8 cellular contexts compared by ENCODE assay signal in genomic region chr19:38634757-38635482, GRCh38. TPM values are rescaled to one million over a fixed set of nuclear protein-coding genes. Genes with fewer than 3 reads are reported as not detected.
DNase-seq lines count a peak whose midpoint lies in the region; ATAC-seq and TF ChIP-seq lines count a peak whose summit lies in the region.

No MANE protein-coding gene starts in this region.

- no peak overlapping the region for H3K4me3 ChIP-seq in lower lobe of right lung

- H3K27me3 ChIP-seq in lower lobe of right lung (ENCODE audit: low read depth) = no peaks in the 10 kb centered on the region

- peak overlapping the region; percentile 7 for H3K27ac ChIP-seq in lower lobe of right lung

- ATAC-seq in lower lobe of right lung = peak; percentile 75 to 76
- no peak for ATAC-seq in GM18868 (IDR thresholded peaks at IDR 0.05; ENCODE audit: unreplicated experiment)

- DNase-seq in NCI-H2171 treated with DMSO at 0.1 percent for 48 hours (lab: John Stamatoyannopoulos, UW) = peak; percentile 43
- no peak for DNase-seq in NCI-H2171 (lab: John Stamatoyannopoulos, UW)
- DNase-seq in NCI-H2227 treated with DMSO at 0.1 percent for 48 hours (lab: John Stamatoyannopoulos, UW) = peak; percentile 94
- DNase-seq in activated CD4-positive, alpha-beta T cell treated with anti-CD3 and anti-CD28 coated beads, Interleukin-2, amount 50 U/mL, for 1 hour = peak; percentile 73
- peak; percentile 57 for DNase-seq in dedifferentiated amniotic fluid mesenchymal stem cell (ENCODE audit: extremely low spot score)
- peak; percentile 83 for DNase-seq in lower lobe of right lung
- DNase-seq in stimulated activated CD8-positive, alpha-beta memory T cell treated with anti-CD3 and anti-CD28 coated beads, Interleukin-15, amount 100 ng/mL, for 24 hours (ENCODE audit: low read depth) = peak; percentile 49

- peaks cover 45% of the 10 kb centered on the region for H3K4me1 ChIP-seq in lower lobe of right lung

- H3K36me3 ChIP-seq in lower lobe of right lung = peaks cover 51% of the 10 kb centered on the region

- no peaks in the 10 kb centered on the region for H3K9me3 ChIP-seq in lower lobe of right lung

- peak; percentile 98 for TF ChIP-seq CTCF in lower lobe of right lung (IDR thresholded peaks at IDR 0.05)

- intact Hi-C loops in lower lobe of right lung (cut with DNase I) = no loop called here

RNA-seq across cellular contexts. Expression of gene ACTN4, which starts 12.5 kb away (rescaled TPM):
- total RNA-seq in lower lobe of right lung = 454 TPM

RNA-seq across cellular contexts. Expression of gene EIF3K, which starts 15.9 kb away (rescaled TPM):
- total RNA-seq in lower lobe of right lung = 229 TPM

RNA-seq across cellular contexts. Expression of gene MAP4K1, which starts 17.2 kb away (rescaled TPM):
- total RNA-seq in lower lobe of right lung = 11.4 TPM
